29 cellular contexts compared by ENCODE assay signal in the genomic region with DNA sequence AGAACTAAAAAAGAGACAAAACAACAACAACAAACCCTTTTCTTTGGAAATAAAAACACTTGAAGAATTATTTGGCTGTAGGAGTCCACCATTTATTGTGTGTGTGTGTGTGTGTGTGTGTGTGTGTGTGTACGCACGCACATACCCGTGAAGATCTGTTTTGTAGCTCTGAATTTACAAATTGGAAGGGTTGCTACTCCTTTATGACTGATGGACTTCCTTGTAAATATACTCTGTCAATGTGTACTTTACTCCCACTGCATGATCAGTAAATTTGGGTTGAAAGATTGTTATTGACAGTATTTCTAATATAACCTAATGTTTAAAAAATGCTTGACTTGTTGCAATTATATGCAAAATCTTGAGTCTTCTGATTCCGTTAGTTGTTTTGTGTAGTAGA.
DNase-seq lines count a peak whose midpoint lies in the region; ATAC-seq, FAIRE-seq and TF ChIP-seq lines count a peak whose summit lies in the region.
"Had no signal": no experiment of that assay in that cellular context is flagged by ENCODE, and none has a peak within 500 bp of the region (broad histone marks: within the 10 kb centered on the region; RNA-seq: fewer than 3 reads in every experiment).

No MANE protein-coding gene starts in this region.

- intact Hi-C loops in HepG2 (cut with micrococcal nuclease; ENCODE audit: unreplicated experiment) (no loop called here), right lobe of liver (cut with DNase I) (no loop called here)

- no peak overlapping the region for H2AFZ ChIP-seq in HepG2 (ENCODE audit: low read length)

- ATAC-seq in HepG2 (peak; percentile 22; the same call in 1 of the 3 replicates), right lobe of liver (no peak)
- ATAC-seq: A549; CD8-positive, alpha-beta T cell had no signal

- TF ChIP-seq EP300 in HepG2 (IDR thresholded peaks at IDR 0.05; ENCODE audit: low read depth in 2 of 2, low read length in 2 of 2) (no peak), HepG2 (CRISPR knock-in tag; IDR thresholded peaks at IDR 0.05; ENCODE audit: borderline replicate concordance) (no peak)

- 52% methylated on average over 4 of the region's 4 CpGs for WGBS in HepG2 (ENCODE audit: low lambda C conversion rate)
- WGBS in right lobe of liver (ENCODE audit: insufficient coverage, low coverage, low lambda C conversion rate, missing lambda C conversion rate): 81% methylated on average over 4 of the region's 4 CpGs

- TF ChIP-seq POLR2A in HepG2 (IDR thresholded peaks at IDR 0.05; ENCODE audit: insufficient read depth in 1 of 2, low read depth in 2 of 2, low read length in 2 of 2): no peak
- no peak for TF ChIP-seq POLR2A in right lobe of liver (IDR thresholded peaks at IDR 0.05)

- BruUV-seq in HepG2 (replicated peaks; lab: Mats Ljungman, UMichigan): no TSS peak

- DNase-seq in HepG2 (ENCODE audit: low spot score) (no peak), right lobe of liver (no peak)
- DNase-seq: 8988T; ACHN; AML-193; BE2C; C1 segment of cervical spinal cord; Caco-2; Calu3; CD4-positive, alpha-beta memory T cell; CD4-positive, alpha-beta T cell; CD4-positive, CD25-positive, alpha-beta regulatory T cell; CD8-positive, alpha-beta memory T cell; CD8-positive, alpha-beta T cell; COR-L47; DMS 273 treated with DMSO at 0.1 percent for 48 hours; DMS153; DMS53; DMS79; DMS79 treated with DMSO at 0.1 percent for 48 hours; DND-41; EL had no signal

- FAIRE-seq in HepG2 (lab: Jason Lieb, UNC): no peak
- FAIRE-seq: A204.1, A549, D721Med had no signal

- H3K27ac ChIP-seq in HepG2 (ENCODE audit: extremely low read length, insufficient read depth, low read length): no peak overlapping the region
- H3K27ac ChIP-seq in right lobe of liver: no peak overlapping the region
- H3K27ac ChIP-seq: 22Rv1; A549; BLaER1; BLaER1 treated with 17β-estradiol and CSF1 and Interleukin-3, amounts not matched to agents 10 nM and 100 nM; C4-2B had no signal

- H4K20me1 ChIP-seq in HepG2 (ENCODE audit: insufficient read depth, low read length): no peaks in the 10 kb centered on the region
- H4K20me1 ChIP-seq: BLaER1; BLaER1 treated with 17β-estradiol and CSF1 and Interleukin-3, amounts not matched to agents 10 nM and 100 nM had no signal

- TF ChIP-seq RAD21 in HepG2 (CRISPR knock-in tag; IDR thresholded peaks at IDR 0.05): no peak

- H3K27me3 ChIP-seq in HepG2 (ENCODE audit: control insufficient read depth in 1 of 2, insufficient read depth in 2 of 2, low read length in 2 of 2) (no peaks in the 10 kb centered on the region), right lobe of liver (no peaks in the 10 kb centered on the region)
- H3K27me3 ChIP-seq: BLaER1; BLaER1 treated with 17β-estradiol and CSF1 and Interleukin-3, amounts not matched to agents 10 nM and 100 nM had no signal

- in situ Hi-C loops in HepG2 (cut with HindIII; ENCODE audit: extremely low pct_ligation_motif_present, low pct_unique_long_range_greater_than_20kb): no loop called here

- H3K4me3 ChIP-seq in HepG2 (replicated peaks in 1 of 3; ENCODE audit: insufficient read depth in 1 of 3, low read depth in 2 of 3, low read length in 3 of 3) (no peak overlapping the region), right lobe of liver (no peak overlapping the region)
- H3K4me3 ChIP-seq: A549; BLaER1; BLaER1 treated with 17β-estradiol and CSF1 and Interleukin-3, amounts not matched to agents 10 nM and 100 nM had no signal

- no peak overlapping the region for H3K4me2 ChIP-seq in HepG2 (ENCODE audit: low read depth, low read length)
- H3K4me2 ChIP-seq: A549; BLaER1; BLaER1 treated with 17β-estradiol and CSF1 and Interleukin-3, amounts not matched to agents 10 nM and 100 nM had no signal

- POLR2A ChIA-PET in HepG2 (lab: Yijun Ruan, JAX): no interaction called here

- no peaks in the 10 kb centered on the region for H3K36me3 ChIP-seq in HepG2 (replicated peaks in 1 of 2; ENCODE audit: control insufficient read depth in 1 of 2, insufficient read depth in 2 of 2, low read length in 2 of 2)
- H3K36me3 ChIP-seq in right lobe of liver: no peaks in the 10 kb centered on the region
- H3K36me3 ChIP-seq: BE2C, BLaER1 had no signal

- TF ChIP-seq CTCF in HepG2 (CRISPR knock-in tag; IDR thresholded peaks at IDR 0.05) (no peak), right lobe of liver (IDR thresholded peaks at IDR 0.05) (no peak)

- H3K9me3 ChIP-seq in HepG2 (ENCODE audit: low read length) (no peaks in the 10 kb centered on the region), right lobe of liver (no peaks in the 10 kb centered on the region)
- H3K9me3 ChIP-seq: A549, BE2C, Caco-2 had no signal

- CTCF ChIA-PET in HepG2 (lab: Yijun Ruan, JAX; ENCODE audit: low intra/inter-chr PET ratio, low total read pairs): no interaction called here

- H3K4me1 ChIP-seq in HepG2 (ENCODE audit: insufficient read depth, low read length) (peaks cover 17% of the 10 kb centered on the region), right lobe of liver (no peaks in the 10 kb centered on the region)
- H3K4me1 ChIP-seq: A549; BE2C; BLaER1; BLaER1 treated with 17β-estradiol and CSF1 and Interleukin-3, amounts not matched to agents 10 nM and 100 nM; Caco-2 had no signal

- H3K79me2 ChIP-seq in HepG2 (ENCODE audit: insufficient read depth, low read length): no peaks in the 10 kb centered on the region

- H3K9ac ChIP-seq in HepG2 (ENCODE audit: insufficient read depth, low read depth, low read length): no peak overlapping the region
- H3K9ac ChIP-seq: BLaER1; BLaER1 treated with 17β-estradiol and CSF1 and Interleukin-3, amounts not matched to agents 10 nM and 100 nM had no signal

TF ChIP-seq in HepG2, 621 proteins besides CTCF, POLR2A, EP300 and RAD21 (continues in another document):
- TF ChIP-seq ZNF646 (CRISPR knock-in tag; IDR thresholded peaks at IDR 0.05): peak; percentile 35; the same call in 1 of the 2 replicates
